Comparison of ENCODE assay signal across 29 cellular contexts in genomic region chr20:4876731-4877130, GRCh38. TPM values are rescaled to one million over a fixed set of nuclear protein-coding genes. Genes with fewer than 3 reads are reported as not detected.
A peak's percentile ranks its signal among the peaks of the same experiment; 100 is the strongest.
DNase-seq lines count a peak whose midpoint lies in the region; ATAC-seq and TF ChIP-seq lines count a peak whose summit lies in the region.
"Had no signal": no experiment of that assay in that cellular context is flagged by ENCODE, and none has a peak within 500 bp of the region (broad histone marks: within the 10 kb centered on the region; RNA-seq: fewer than 3 reads in every experiment).

No MANE protein-coding gene starts in this region.

- in situ Hi-C loops in Caki2 (cut with HindIII; ENCODE audit: low pct_unique_long_range_greater_than_20kb, low sequenced_read_pairs) = no loop called here

- TF ChIP-seq CTCF in activated B cell treated with CpG ODN at 0.5 μM for 24 hours (IDR thresholded peaks at IDR 0.05) = no peak

- no peak for ATAC-seq in activated B cell treated with CpG ODN at 0.5 μM for 24 hours (ENCODE audit: low read depth)
- ATAC-seq in HG02759 (IDR thresholded peaks at IDR 0.05; ENCODE audit: unreplicated experiment) = no peak
- ATAC-seq: left lung, upper lobe of right lung had no signal

- no peak overlapping the region for H3K4me3 Mint-ChIP-seq in activated B cell treated with CpG ODN at 0.5 μM for 24 hours
- H3K4me3 Mint-ChIP-seq: activated CD4-positive, alpha-beta T cell treated with anti-CD3 and anti-CD28 coated beads, Interleukin-2, amount 10 ng/mL, durations not matched to agents 24 days and 14 days; activated naive CD8-positive, alpha-beta T cell; CD4-positive, CD25-positive, alpha-beta regulatory T cell; H9 had no signal

- intact Hi-C loops in activated B cell treated with CpG ODN at 0.5 μM for 24 hours (cut with micrococcal nuclease) = loop anchor here (5.0 kb wide), 1 partner anchor 41 kb away; no protein-coding TSS in a partner anchor

- POLR2A ChIA-PET in activated B cell treated with CpG ODN at 0.5 μM for 24 hours (lab: Charles Lee) = no interaction called here

- no peaks in the 10 kb centered on the region for H3K27me3 Mint-ChIP-seq in activated B cell treated with CpG ODN at 0.5 μM for 24 hours
- H3K27me3 Mint-ChIP-seq: activated CD4-positive, alpha-beta T cell treated with anti-CD3 and anti-CD28 coated beads, Interleukin-2, amount 10 ng/mL, durations not matched to agents 24 days and 14 days; activated naive CD8-positive, alpha-beta T cell; CD4-positive, CD25-positive, alpha-beta regulatory T cell had no signal

- peaks cover 12% of the 10 kb centered on the region for H3K4me1 Mint-ChIP-seq in activated B cell treated with CpG ODN at 0.5 μM for 24 hours
- H3K4me1 Mint-ChIP-seq: H9 had no signal

- CTCF ChIA-PET in activated B cell treated with CpG ODN at 0.5 μM for 24 hours (lab: Charles Lee) = no interaction called here

- H3K36me3 Mint-ChIP-seq in activated B cell treated with CpG ODN at 0.5 μM for 24 hours (ENCODE audit: low read depth) = peaks cover 88% of the 10 kb centered on the region

- no peaks in the 10 kb centered on the region for H3K9me3 Mint-ChIP-seq in activated B cell treated with CpG ODN at 0.5 μM for 24 hours
- H3K9me3 Mint-ChIP-seq: activated CD4-positive, alpha-beta T cell treated with anti-CD3 and anti-CD28 coated beads, Interleukin-2, amount 10 ng/mL, durations not matched to agents 24 days and 14 days; CD4-positive, CD25-positive, alpha-beta regulatory T cell; H9 had no signal

- H3K27ac Mint-ChIP-seq in activated B cell treated with CpG ODN at 0.5 μM for 24 hours = peak overlapping the region; percentile 60
- H3K27ac Mint-ChIP-seq: activated CD4-positive, alpha-beta T cell treated with anti-CD3 and anti-CD28 coated beads, Interleukin-2, amount 10 ng/mL, durations not matched to agents 24 days and 14 days; activated naive CD8-positive, alpha-beta T cell; H9 had no signal

- peak; percentile 16 for DNase-seq in NCI-H2029 (lab: John Stamatoyannopoulos, UW)
- DNase-seq in NCI-H2029 treated with DMSO at 0.1 percent for 48 hours (lab: John Stamatoyannopoulos, UW) = no peak
- peak; percentile 52 for DNase-seq in Caki2 (ENCODE audit: low read depth)
- DNase-seq in NCI-H345 (lab: John Stamatoyannopoulos, UW) = peak; percentile 59
- DNase-seq in activated B cell treated with CpG ODN at 0.5 μM for 24 hours = no peak
- no peak for DNase-seq in COR-L47 (lab: John Stamatoyannopoulos, UW)
- no peak for DNase-seq in DMS79 treated with DMSO at 0.1 percent for 48 hours (lab: John Stamatoyannopoulos, UW)
- DNase-seq: activated CD4-positive, alpha-beta T cell treated with anti-CD3 and anti-CD28 coated beads, Interleukin-2, amount 10 ng/mL, durations not matched to agents 24 days and 14 days; activated effector memory CD4-positive, alpha-beta T cell treated with anti-CD3 and anti-CD28 coated beads, Interleukin-2, amount 50 U/mL, for 16 hours; activated T-cell treated with anti-CD3 and anti-CD28 coated beads, Interleukin-2, amount 50 U/mL, for 1 hour; AML-193; anterior cingulate cortex; CD4-positive, CD25-positive, alpha-beta regulatory T cell; DMS 273 treated with DMSO at 0.1 percent for 48 hours; dorsolateral prefrontal cortex; foreskin fibroblast; H9; Kasumi-1; left lung; mesendoderm; NCI-H1694; NCI-H446; RPMI8226; SJCRH30; stimulated activated naive CD4-positive, alpha-beta T cell treated with Interleukin-2 at 50 U/mL for 16 hours; T-helper 9 cell; upper lobe of right lung had no signal

RNA-seq across cellular contexts. Expression of gene RASSF2, which starts 53.3 kb away (rescaled TPM):
- 45.8 and 58.6 TPM in 2 replicates for total RNA-seq in Caki2 (2014; rRNA removed; shearing (Covaris generic); ENCODE audit: low replicate concordance)
- 202 and 217 TPM in 2 replicates for total RNA-seq in activated B cell treated with CpG ODN at 0.5 μM for 24 hours

Comparison
In these comparisons a context has a peak if more than half of its experiments do, and no peak if none do; other contexts are left out.
1. DNase-seq: peak in NCI-H2029 (single experiment), Caki2 (single experiment) and NCI-H345 (single experiment); none in NCI-H2029 treated with DMSO at 0.1 percent for 48 hours (single experiment), activated B cell treated with CpG ODN at 0.5 μM for 24 hours (single experiment), COR-L47 (single experiment) and DMS79 treated with DMSO at 0.1 percent for 48 hours (single experiment).